In genomic region chr22:27827586-27828213, GRCh38 we compare ENCODE assay signal across 2 cellular contexts.
TF ChIP-seq lines count a peak whose summit lies in the region.

No MANE protein-coding gene starts in this region.

TF ChIP-seq in GM23338, 12 proteins besides CTCF, POLR2A, EP300 and RAD21:
- TF ChIP-seq JUNB (IDR thresholded peaks at IDR 0.05; ENCODE audit: unreplicated experiment) (no peak), ZNF114 (CRISPR knock-in tag; IDR thresholded peaks at IDR 0.05) (no peak), POLR2AphosphoS5 (IDR thresholded peaks at IDR 0.05; ENCODE audit: low read depth) (no peak), STAT1 (IDR thresholded peaks at IDR 0.05; ENCODE audit: unreplicated experiment) (no peak), NANOG (IDR thresholded peaks at IDR 0.05; ENCODE audit: borderline replicate concordance) (no peak), ZNF331 (CRISPR knock-in tag; IDR thresholded peaks at IDR 0.05; ENCODE audit: low read depth) (no peak), EZH2phosphoT487 (IDR thresholded peaks at IDR 0.05; ENCODE audit: unreplicated experiment) (no peak), REST (IDR thresholded peaks at IDR 0.05; ENCODE audit: unreplicated experiment) (no peak)
TF ChIP-seq in GM23338: peak in this region for 0.

TF ChIP-seq in HepG2, 621 proteins besides CTCF, POLR2A, EP300 and RAD21:
- TF ChIP-seq ZNF253 (CRISPR knock-in tag; IDR thresholded peaks at IDR 0.05; ENCODE audit: borderline replicate concordance) (no peak), SNAI1 (CRISPR knock-in tag; IDR thresholded peaks at IDR 0.05; ENCODE audit: borderline replicate concordance) (no peak), SUZ12 (IDR thresholded peaks at IDR 0.05; ENCODE audit: low read depth, low read length) (no peak), IRF9 (CRISPR knock-in tag; IDR thresholded peaks at IDR 0.05; ENCODE audit: borderline replicate concordance) (no peak), ZNF639 (CRISPR knock-in tag; conservative IDR thresholded peaks at IDR 0.05) (no peak), UBTF (CRISPR knock-in tag; IDR thresholded peaks at IDR 0.05) (no peak), ZNF629 (CRISPR knock-in tag; conservative IDR thresholded peaks at IDR 0.05) (0 out of 2 replicates have a peak, but pooled peaks have one; percentile 28)
